Comparison of ENCODE assay signal across 22 cellular contexts in genomic region chr10:23558361-23558799, GRCh38.
DNase-seq lines count a peak whose midpoint lies in the region; TF ChIP-seq lines count a peak whose summit lies in the region.
"Had no signal": no experiment of that assay in that cellular context is flagged by ENCODE, and none has a peak within 500 bp of the region (broad histone marks: within the 10 kb centered on the region; RNA-seq: fewer than 3 reads in every experiment).

No MANE protein-coding gene starts in this region.

- no peak overlapping the region for H2AK5ac ChIP-seq in mesenchymal stem cell (ENCODE audit: low read length, severe bottlenecking)

- no peaks in the 10 kb centered on the region for H3K79me1 ChIP-seq in mesenchymal stem cell (replicated peaks; ENCODE audit: low read length, poor library complexity, severe bottlenecking)

- H4K91ac ChIP-seq in mesenchymal stem cell (ENCODE audit: low read length), result no peak overlapping the region

- no peak overlapping the region for H3K14ac ChIP-seq in mesenchymal stem cell (ENCODE audit: low read length in 2 of 2)

- no peaks in the 10 kb centered on the region for H3K9me2 ChIP-seq in GM23248 (ENCODE audit: insufficient read depth)

- no peak overlapping the region for H2BK120ac ChIP-seq in mesenchymal stem cell (ENCODE audit: low read depth, low read length)

- DNase-seq in GM23248, result peak; percentile 2
- no peak for DNase-seq in esophagus squamous epithelium (lab: John Stamatoyannopoulos, UW)
- no peak for DNase-seq in mesenchymal stem cell
- DNase-seq in stimulated activated CD4-positive, alpha-beta T cell treated with anti-CD3 and anti-CD28 coated beads, Interleukin-12 subunit alpha, Interleukin-12 subunit beta, amount 100 ng/mL, for 4 hours, result no peak
- DNase-seq in Peyer's patch, result no peak
- DNase-seq in stimulated activated naive CD4-positive, alpha-beta T cell (lab: John Stamatoyannopoulos, UW), result no peak
- DNase-seq in DMS53 treated with DMSO at 0.1 percent for 48 hours (lab: John Stamatoyannopoulos, UW; ENCODE audit: unreplicated experiment), result no peak
- DNase-seq: activated CD4-positive, alpha-beta T cell treated with anti-CD3 and anti-CD28 coated beads, Interleukin-2, amount 50 U/mL, for 4 hours; activated T-cell treated with anti-CD3 and anti-CD28 coated beads, Interleukin-2, amount 50 U/mL, for 72 hours; amniotic stem cell; CD4-positive, alpha-beta memory T cell; heart right ventricle; HFFc6; Kasumi-1; mucosa of descending colon; MV-4-11; NCI-H1694; uterus had no signal

- H3K27me3 ChIP-seq in GM23248 (replicated peaks; ENCODE audit: insufficient read depth) (no peaks in the 10 kb centered on the region), esophagus squamous epithelium (peaks cover 0 to 3% (median 0%) of the 10 kb centered on the region in 4 donors), mesenchymal stem cell (ENCODE audit: control insufficient read depth in 1 of 2, insufficient read depth in 1 of 2, low read length in 2 of 2) (no peaks in the 10 kb centered on the region), Peyer's patch (no peaks in the 10 kb centered on the region)
- H3K27me3 ChIP-seq: heart right ventricle, uterus had no signal

- H3K9ac ChIP-seq in GM23248 (no peak overlapping the region), mesenchymal stem cell (ENCODE audit: low read length) (peak overlapping the region; percentile 62)

- H2BK12ac ChIP-seq in mesenchymal stem cell (ENCODE audit: low read length in 2 of 2), result no peak overlapping the region

- intact Hi-C loops in esophagus squamous epithelium (cut with DNase I), result no loop called here

- in situ Hi-C loops in GM23248 (cut with MboI), result no loop called here

- H3K79me2 ChIP-seq in GM23248 (ENCODE audit: insufficient read depth), result no peaks in the 10 kb centered on the region

- H3K4ac ChIP-seq in mesenchymal stem cell (ENCODE audit: low read depth in 1 of 2, low read length in 2 of 2), result no peak overlapping the region

- no peak overlapping the region for H3K18ac ChIP-seq in mesenchymal stem cell (ENCODE audit: low read depth in 1 of 2, low read length in 2 of 2)

- H3K36me3 ChIP-seq in GM23248 (ENCODE audit: low read depth) (no peaks in the 10 kb centered on the region), esophagus squamous epithelium (no peaks in the 10 kb centered on the region), mesenchymal stem cell (ENCODE audit: control insufficient read depth in 1 of 2, insufficient read depth in 2 of 2, low read depth in 1 of 2, low read length in 2 of 2) (no peaks in the 10 kb centered on the region), Peyer's patch (no peaks in the 10 kb centered on the region)
- H3K36me3 ChIP-seq: heart right ventricle, thoracic aorta, uterus had no signal

- TF ChIP-seq POLR2A in esophagus squamous epithelium (IDR thresholded peaks at IDR 0.05) (no peak), Peyer's patch (IDR thresholded peaks at IDR 0.05) (no peak)

- H3K23ac ChIP-seq in mesenchymal stem cell (ENCODE audit: low read length in 2 of 2), result no peak overlapping the region

- H3K4me3 ChIP-seq in GM23248 (no peak overlapping the region), esophagus squamous epithelium (peak overlapping the region in 1 of 4 donors; percentile 43), mesenchymal stem cell (ENCODE audit: insufficient read depth in 1 of 2, low read depth in 1 of 2, low read length in 2 of 2) (peak overlapping the region in 1 of 2 experiments; percentile 53), Peyer's patch (no peak overlapping the region)
- H3K4me3 ChIP-seq: heart right ventricle, lung, mucosa of descending colon, SK-N-MC, thoracic aorta, uterus had no signal

- TF ChIP-seq CTCF in VCaP (conservative IDR thresholded peaks at IDR 0.05) (no peak), esophagus squamous epithelium (IDR thresholded peaks at IDR 0.05) (no peak), Peyer's patch (IDR thresholded peaks at IDR 0.05) (no peak)

- H4K8ac ChIP-seq in mesenchymal stem cell (ENCODE audit: low read length), result no peak overlapping the region

- no peak overlapping the region for H3K27ac ChIP-seq in GM23248
- H3K27ac ChIP-seq in VCaP, result peak overlapping the region; percentile 71
- peak overlapping the region; percentile 47 to 79 (median 59) for H3K27ac ChIP-seq in esophagus squamous epithelium
- no peak overlapping the region for H3K27ac ChIP-seq in mesenchymal stem cell (ENCODE audit: low read length, poor library complexity, severe bottlenecking)
- H3K27ac ChIP-seq in Peyer's patch, result no peak overlapping the region
- H3K27ac ChIP-seq: heart right ventricle, SK-N-MC, thoracic aorta, uterus had no signal

- H2AFZ ChIP-seq in GM23248 (no peak overlapping the region), mesenchymal stem cell (ENCODE audit: low read depth, low read length) (no peak overlapping the region)

- H3K4me2 ChIP-seq in GM23248 (ENCODE audit: unreplicated experiment), result no peak overlapping the region
- H3K4me2 ChIP-seq in mesenchymal stem cell (ENCODE audit: low read length, poor library complexity, severe bottlenecking), result no peak overlapping the region

- H3K4me1 ChIP-seq in GM23248 (ENCODE audit: insufficient read depth) (peaks cover 11% of the 10 kb centered on the region), esophagus squamous epithelium (peaks cover 0 to 24% (median 22%) of the 10 kb centered on the region in 3 donors), mesenchymal stem cell (ENCODE audit: control insufficient read depth, insufficient read depth, low read depth, low read length) (no peaks in the 10 kb centered on the region), Peyer's patch (no peaks in the 10 kb centered on the region)
- H3K4me1 ChIP-seq: heart right ventricle, uterus had no signal

- WGBS in GM23248 (ENCODE audit: low coverage in 1 of 2, low lambda C conversion rate in 2 of 2, missing lambda C conversion rate in 2 of 2), 2 experiments, result 4 to 8% methylated on average over 6 of the region's 6 CpGs
- WGBS in esophagus squamous epithelium, 2 donors, result 25 to 33% methylated on average over 6 of the region's 6 CpGs
- WGBS in mesenchymal stem cell, result 89% methylated on average over 6 of the region's 6 CpGs

- H2BK15ac ChIP-seq in mesenchymal stem cell (ENCODE audit: low read depth, poor library complexity, severe bottlenecking), result no peak overlapping the region

- H3F3A ChIP-seq in GM23248 (ENCODE audit: insufficient read depth), result peaks cover 11% of the 10 kb centered on the region

- no peaks in the 10 kb centered on the region for H4K20me1 ChIP-seq in GM23248 (ENCODE audit: insufficient read depth)

- H3K9me3 ChIP-seq in GM23248 (ENCODE audit: low read depth) (no peaks in the 10 kb centered on the region), esophagus squamous epithelium (peaks cover 0 to 10% (median 0%) of the 10 kb centered on the region in 3 donors), mesenchymal stem cell (ENCODE audit: control insufficient read depth, low read length) (peaks cover 25% of the 10 kb centered on the region), Peyer's patch (peaks cover 0 to 8% (median 0%) of the 10 kb centered on the region in 4 donors)
- H3K9me3 ChIP-seq: thoracic aorta had no signal

- H2BK5ac ChIP-seq in mesenchymal stem cell (ENCODE audit: low read depth, low read length, poor library complexity, severe bottlenecking), result no peak overlapping the region

Comparison
In these comparisons a context has a peak if more than half of its experiments do, and no peak if none do; other contexts are left out.
1. H3K27ac ChIP-seq: peak in VCaP (single experiment) and esophagus squamous epithelium (4 of 4); none in GM23248 (single experiment), mesenchymal stem cell (single experiment) and Peyer's patch (0 of 4).